1 cellular context compared by ENCODE assay signal in the genomic region with DNA sequence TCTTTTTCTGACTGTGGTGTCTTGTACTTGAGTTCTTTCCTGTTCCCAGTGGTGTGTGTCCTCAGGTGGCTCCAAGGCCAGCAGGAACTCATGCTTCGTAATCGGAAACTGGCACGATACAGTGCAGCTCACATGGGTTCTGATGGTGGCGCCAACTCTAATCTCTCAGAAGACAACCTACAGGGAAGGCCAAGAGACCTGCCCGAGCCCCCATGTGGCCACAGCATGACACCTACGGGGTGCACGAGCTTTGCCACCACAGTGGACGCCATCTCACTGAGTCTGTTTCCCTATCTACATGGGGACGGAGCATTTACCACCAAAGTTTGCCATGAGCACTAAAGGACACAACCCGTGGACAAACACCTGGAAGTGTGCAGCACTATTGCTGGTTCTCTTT.
TF ChIP-seq lines count a peak whose summit lies in the region.

No MANE protein-coding gene starts in this region.

TF ChIP-seq in H1, 55 proteins besides CTCF, POLR2A, EP300 and RAD21:
- TF ChIP-seq EZH2 (IDR thresholded peaks at IDR 0.05; ENCODE audit: low read depth, low read length, severe bottlenecking) (no peak), JUND (IDR thresholded peaks at IDR 0.05; ENCODE audit: low read length) (no peak), CBX5 (IDR thresholded peaks at IDR 0.05; ENCODE audit: low read depth, low read length) (no peak), SP1 (IDR thresholded peaks at IDR 0.05; ENCODE audit: low read depth, low read length) (no peak), ATF3 (IDR thresholded peaks at IDR 0.05; ENCODE audit: insufficient read depth, low read depth, low read length) (no peak), JUN (IDR thresholded peaks at IDR 0.05; ENCODE audit: low read depth, low read length) (no peak), GTF2F1 (IDR thresholded peaks at IDR 0.05; ENCODE audit: borderline replicate concordance, low read depth, low read length) (no peak), BRCA1 (IDR thresholded peaks at IDR 0.05; ENCODE audit: low read depth, low read length) (no peak), TBP (IDR thresholded peaks at IDR 0.05; ENCODE audit: low read depth, low read length) (no peak), RBBP5 (IDR thresholded peaks at IDR 0.05; ENCODE audit: borderline replicate concordance, low read depth, low read length) (no peak), SUZ12 (IDR thresholded peaks at IDR 0.05; ENCODE audit: low read length) (no peak), HDAC2 (IDR thresholded peaks at IDR 0.05; ENCODE audit: borderline replicate concordance in 1 of 2, low read depth in 2 of 2, low read length in 2 of 2) (no peak), NRF1 (IDR thresholded peaks at IDR 0.05; ENCODE audit: low read depth, low read length) (no peak), ASH2L (IDR thresholded peaks at IDR 0.05; ENCODE audit: low read length) (no peak)
